Comparison of ENCODE assay signal across 16 cellular contexts in the genomic region with DNA sequence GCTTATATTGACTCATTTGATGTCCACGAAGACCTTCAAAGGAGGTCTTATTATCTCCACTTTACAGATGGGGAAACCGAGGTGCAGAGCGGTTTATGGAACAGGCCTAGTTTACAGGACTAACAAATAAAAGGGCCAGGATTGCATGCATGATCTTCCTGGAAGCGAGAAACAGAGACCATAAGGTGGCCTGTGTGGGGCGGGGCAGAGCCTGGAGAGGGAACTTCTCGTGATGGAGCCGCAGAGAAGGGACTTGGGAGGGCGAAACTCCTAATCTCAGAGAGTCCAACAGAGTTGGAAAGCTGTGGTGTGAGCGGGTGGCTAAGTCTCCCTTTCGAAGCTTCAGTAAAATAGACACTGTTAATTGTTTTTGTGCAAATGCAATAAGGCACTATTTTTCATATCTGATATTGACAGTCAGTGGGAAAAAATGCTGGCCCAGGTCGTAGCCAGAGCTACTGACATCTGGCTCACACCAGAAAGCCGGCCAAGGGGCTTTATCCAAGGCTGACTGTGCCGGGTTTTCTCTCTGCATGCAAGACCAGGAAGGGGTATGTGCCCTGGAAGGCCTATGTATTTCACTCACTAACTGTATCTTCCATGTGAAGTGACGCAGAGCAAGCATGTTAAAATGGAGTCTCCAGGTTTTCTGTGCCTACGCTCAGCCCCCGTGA. TPM values are rescaled to one million over a fixed set of nuclear protein-coding genes. Genes with fewer than 3 reads are reported as not detected.
A peak's percentile ranks its signal among the peaks of the same experiment; 100 is the strongest.
DNase-seq lines count a peak whose midpoint lies in the region; ATAC-seq and TF ChIP-seq lines count a peak whose summit lies in the region.
"Had no signal": no experiment of that assay in that cellular context is flagged by ENCODE, and none has a peak within 500 bp of the region (broad histone marks: within the 10 kb centered on the region; RNA-seq: fewer than 3 reads in every experiment).

No MANE protein-coding gene starts in this region.

- peaks cover 69% of the 10 kb centered on the region for H3K36me3 Mint-ChIP-seq in T-helper 2 cell treated with Interferon-gamma antibody and Interleukin-4, amounts not matched to agents 5 μg/mL and 100 μg/mL, for 36 hours (ENCODE audit: low read depth)
- H3K36me3 Mint-ChIP-seq in IgD-negative memory B cell: peaks cover 12% of the 10 kb centered on the region
- no peaks in the 10 kb centered on the region for H3K36me3 Mint-ChIP-seq in chondrocyte (ENCODE audit: low read depth)

- no peak for DNase-seq in T-helper 2 cell treated with Interferon-gamma antibody and Interleukin-4, amounts not matched to agents 5 μg/mL and 100 μg/mL, for 36 hours (ENCODE audit: low spot score)
- DNase-seq in T-helper 2 cell (no peak), chondrocyte (ENCODE audit: low spot score) (peak; percentile 25), pons (ENCODE audit: low spot score) (peak; percentile 6), epidermal melanocyte (ENCODE audit: insufficient read length, low spot score) (no peak), NCI-H345 treated with DMSO at 0.1 percent for 48 hours (lab: John Stamatoyannopoulos, UW; ENCODE audit: unreplicated experiment) (no peak)
- DNase-seq: amniotic stem cell, hypothalamus, SHP77 had no signal

- no peaks in the 10 kb centered on the region for H3K27me3 Mint-ChIP-seq in T-helper 2 cell treated with Interferon-gamma antibody and Interleukin-4, amounts not matched to agents 5 μg/mL and 100 μg/mL, for 36 hours (ENCODE audit: low read depth)
- H3K27me3 Mint-ChIP-seq in IgD-negative memory B cell: no peaks in the 10 kb centered on the region
- peaks cover 8% of the 10 kb centered on the region for H3K27me3 Mint-ChIP-seq in chondrocyte (ENCODE audit: low read depth)
- H3K27me3 Mint-ChIP-seq: stimulated activated naive CD8-positive, alpha-beta T cell treated with anti-CD3 and anti-CD28 coated beads, Interleukin-15, Interleukin-2, amounts not matched to agents 100 ng/mL and 50 ng/mL, for 24 hours had no signal

- peak overlapping the region; percentile 11 for H3K4me3 Mint-ChIP-seq in T-helper 2 cell treated with Interferon-gamma antibody and Interleukin-4, amounts not matched to agents 5 μg/mL and 100 μg/mL, for 36 hours
- peak overlapping the region; percentile 52 to 92 (median 88) for H3K4me3 Mint-ChIP-seq in IgD-negative memory B cell
- no peak overlapping the region for H3K4me3 Mint-ChIP-seq in chondrocyte (ENCODE audit: unreplicated experiment)
- H3K4me3 Mint-ChIP-seq: stimulated activated naive CD8-positive, alpha-beta T cell treated with anti-CD3 and anti-CD28 coated beads, Interleukin-15, Interleukin-2, amounts not matched to agents 100 ng/mL and 50 ng/mL, for 24 hours had no signal

- H3K9me3 Mint-ChIP-seq in T-helper 2 cell treated with Interferon-gamma antibody and Interleukin-4, amounts not matched to agents 5 μg/mL and 100 μg/mL, for 36 hours: no peaks in the 10 kb centered on the region
- H3K9me3 Mint-ChIP-seq in IgD-negative memory B cell: peaks cover 0 to 3% (median 0%) of the 10 kb centered on the region in 3 donors
- no peaks in the 10 kb centered on the region for H3K9me3 Mint-ChIP-seq in chondrocyte (ENCODE audit: low read depth)
- H3K9me3 Mint-ChIP-seq: stimulated activated naive CD8-positive, alpha-beta T cell treated with anti-CD3 and anti-CD28 coated beads, Interleukin-15, Interleukin-2, amounts not matched to agents 100 ng/mL and 50 ng/mL, for 24 hours had no signal

- ATAC-seq in HG03039 (IDR thresholded peaks at IDR 0.05; ENCODE audit: unreplicated experiment): no peak
- ATAC-seq: left lung had no signal

- TF ChIP-seq CTCF in chondrocyte (IDR thresholded peaks at IDR 0.05): no peak

- H3K27ac Mint-ChIP-seq in T-helper 2 cell treated with Interferon-gamma antibody and Interleukin-4, amounts not matched to agents 5 μg/mL and 100 μg/mL, for 36 hours: peak overlapping the region; percentile 2
- H3K27ac Mint-ChIP-seq in IgD-negative memory B cell: peak overlapping the region in 2 of 3 donors; percentile 73 to 96
- no peak overlapping the region for H3K27ac Mint-ChIP-seq in chondrocyte (ENCODE audit: unreplicated experiment)
- H3K27ac Mint-ChIP-seq: stimulated activated naive CD8-positive, alpha-beta T cell treated with anti-CD3 and anti-CD28 coated beads, Interleukin-15, Interleukin-2, amounts not matched to agents 100 ng/mL and 50 ng/mL, for 24 hours had no signal

- peaks cover 51% of the 10 kb centered on the region for H3K4me1 Mint-ChIP-seq in T-helper 2 cell treated with Interferon-gamma antibody and Interleukin-4, amounts not matched to agents 5 μg/mL and 100 μg/mL, for 36 hours (ENCODE audit: low read depth)
- H3K4me1 Mint-ChIP-seq in IgD-negative memory B cell (peaks cover 48 to 50% (median 48%) of the 10 kb centered on the region in 3 donors), chondrocyte (ENCODE audit: low read depth) (peaks cover 9% of the 10 kb centered on the region)

RNA-seq across cellular contexts. Expression of gene INPP5D, which starts 4.5 kb away (rescaled TPM):
- polyA plus RNA-seq in IgD-negative memory B cell: 220 TPM
- total RNA-seq in chondrocyte: 0.20 to 0.48 TPM (median 0.21 TPM) in 3 replicates
- polyA plus RNA-seq: neural cell had no signal

RNA-seq across cellular contexts. Expression of gene NEU2, which starts 32.2 kb away (rescaled TPM):
- polyA plus RNA-seq in IgD-negative memory B cell: not detected
- not detected in 3 replicates for total RNA-seq in chondrocyte
- total RNA-seq: A172, H4, left lung had no signal
- polyA plus RNA-seq: neural cell had no signal

RNA-seq across cellular contexts. Expression of gene NGEF, which starts 51.6 kb away (rescaled TPM):
- not detected for polyA plus RNA-seq in IgD-negative memory B cell
- 0.10 to 0.46 TPM in 2 of 3 replicates, not detected in the other for total RNA-seq in chondrocyte

Comparison
In these comparisons a context has a peak if more than half of its experiments do, and no peak if none do; other contexts are left out.
1. DNase-seq: peak in chondrocyte (single experiment) and pons (single experiment); none in T-helper 2 cell treated with Interferon-gamma antibody and Interleukin-4, amounts not matched to agents 5 μg/mL and 100 μg/mL, for 36 hours (single experiment), T-helper 2 cell (0 of 5), epidermal melanocyte (single experiment) and NCI-H345 treated with DMSO at 0.1 percent for 48 hours (single experiment).